17 cellular contexts compared by ENCODE assay signal in the genomic region with DNA sequence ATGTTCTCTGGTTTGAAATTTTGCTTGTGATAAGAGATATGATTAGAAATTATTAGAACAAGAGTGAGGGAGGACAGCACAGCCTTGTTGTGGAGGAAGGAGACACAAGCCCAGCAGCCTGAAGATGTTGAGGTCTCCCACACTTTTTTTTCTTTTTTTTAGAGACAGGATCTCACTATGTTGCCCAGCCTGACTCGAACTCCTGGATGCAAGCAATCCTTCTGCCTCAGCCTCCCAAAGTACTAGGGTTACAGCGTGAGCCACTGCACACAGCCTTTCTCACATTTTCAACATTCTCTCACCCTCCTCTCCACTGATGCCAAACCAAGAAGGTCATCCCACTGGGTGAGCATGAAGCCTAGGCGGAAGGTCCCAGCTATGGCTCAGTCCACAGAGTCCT. TPM values are rescaled to one million over a fixed set of nuclear protein-coding genes. Genes with fewer than 3 reads are reported as not detected.
A peak's percentile ranks its signal among the peaks of the same experiment; 100 is the strongest.
DNase-seq lines count a peak whose midpoint lies in the region; ATAC-seq, FAIRE-seq and TF ChIP-seq lines count a peak whose summit lies in the region.
"Had no signal": no experiment of that assay in that cellular context is flagged by ENCODE, and none has a peak within 500 bp of the region (broad histone marks: within the 10 kb centered on the region; RNA-seq: fewer than 3 reads in every experiment).

No MANE protein-coding gene starts in this region.

- POLR2A ChIA-PET in HEK293 (lab: Yijun Ruan, JAX), result interaction anchor here (0.9 to 2.6 kb wide), 3 partner anchors 15 to 96 kb away, joined by 3 to 6 read pairs (median 5); a partner anchor contains a TSS
- POLR2A ChIA-PET in WTC11 (lab: Charles Lee), result interaction anchor here (1.0 kb wide), 1 partner anchor 97 kb away, joined by 4 read pairs; no protein-coding TSS in a partner anchor

- H3K79me2 ChIP-seq in smooth muscle cell (ENCODE audit: low read depth), result peaks cover 4% of the 10 kb centered on the region

- peaks cover 7% of the 10 kb centered on the region for H3F3A ChIP-seq in smooth muscle cell (ENCODE audit: low read depth)

- WGBS in mesodermal cell (ENCODE audit: insufficient coverage in 2 of 2), 2 experiments, result 90 to 97% methylated on average over 3 of the region's 3 CpGs
- WGBS in smooth muscle cell (ENCODE audit: low lambda C conversion rate), result 100% methylated on average over 3 of the region's 3 CpGs
- WGBS in esophagus muscularis mucosa, result 91% methylated on average over 3 of the region's 3 CpGs

- H3K4me3 ChIP-seq in HEK293 (ENCODE audit: low read depth, low read length), result no peak overlapping the region
- no peak overlapping the region for H3K4me3 ChIP-seq in mesodermal cell (ENCODE audit: extremely low read depth, insufficient read depth, low read length, poor library complexity, severe bottlenecking)
- no peak overlapping the region for H3K4me3 ChIP-seq in smooth muscle cell
- no peak overlapping the region for H3K4me3 ChIP-seq in esophagus muscularis mucosa
- H3K4me3 ChIP-seq: GM23248 had no signal

- DNase-seq in WTC11 (ENCODE audit: low spot score), result no peak
- no peak for DNase-seq in smooth muscle cell (lab: John Stamatoyannopoulos, UW; ENCODE audit: unreplicated experiment)
- DNase-seq in esophagus muscularis mucosa (ENCODE audit: extremely low spot score), result no peak
- no peak for DNase-seq in stimulated activated naive B cell treated with anti-CD40 and anti-IgM and Interleukin-4, amounts not matched to agents 10 μg/mL and 1 μg/mL and 100 μg/mL, for 72 hours
- DNase-seq in H54 (ENCODE audit: insufficient read length, low spot score), result no peak
- DNase-seq: BE2C; CD4-positive, alpha-beta T cell; GM23248; HFFc6; Kasumi-1; NCI-H1105; NCI-H1694; NCI-H524; SHP77 had no signal

- no peak for TF ChIP-seq EP300 in esophagus muscularis mucosa (IDR thresholded peaks at IDR 0.05)

- H3K4me2 ChIP-seq in smooth muscle cell, result no peak overlapping the region

- no peak for FAIRE-seq in H54 (lab: Jason Lieb, UNC)
- FAIRE-seq: RCC 7860 had no signal

- H2AFZ ChIP-seq in smooth muscle cell (ENCODE audit: low read depth), result no peak overlapping the region
- H2AFZ ChIP-seq: GM23248 had no signal

- H3K4me1 ChIP-seq in HEK293 (ENCODE audit: control insufficient read depth, insufficient read depth, low read length), result peaks cover 18% of the 10 kb centered on the region
- H3K4me1 ChIP-seq in mesodermal cell (ENCODE audit: control insufficient read depth, insufficient read depth, low read length, poor library complexity, severe bottlenecking), result peaks cover 44% of the 10 kb centered on the region
- H3K4me1 ChIP-seq in smooth muscle cell (ENCODE audit: low read depth), result peaks cover 20% of the 10 kb centered on the region
- H3K4me1 ChIP-seq in esophagus muscularis mucosa, result peaks cover 0 to 44% (median 32%) of the 10 kb centered on the region in 4 donors

- no peak for TF ChIP-seq CTCF in HEK293 (tag by site-specific recombination; IDR thresholded peaks at IDR 0.05)
- no peak for TF ChIP-seq CTCF in WTC11 (IDR thresholded peaks at IDR 0.05)
- TF ChIP-seq CTCF in smooth muscle cell (IDR thresholded peaks at IDR 0.05; ENCODE audit: borderline replicate concordance, insufficient read depth, poor library complexity, severe bottlenecking), result no peak
- TF ChIP-seq CTCF in esophagus muscularis mucosa (IDR thresholded peaks at IDR 0.05), result no peak

- no peak overlapping the region for H3K9ac ChIP-seq in smooth muscle cell (ENCODE audit: low read depth)
- H3K9ac ChIP-seq: GM23248 had no signal

- no peaks in the 10 kb centered on the region for H3K36me3 Mint-ChIP-seq in WTC11
- no peaks in the 10 kb centered on the region for H3K36me3 Mint-ChIP-seq in stimulated activated naive B cell treated with anti-CD40 and anti-IgM and Interleukin-4, amounts not matched to agents 10 μg/mL and 1 μg/mL and 100 μg/mL, for 72 hours

- no peaks in the 10 kb centered on the region for H3K9me3 Mint-ChIP-seq in WTC11
- no peaks in the 10 kb centered on the region for H3K9me3 Mint-ChIP-seq in stimulated activated naive B cell treated with anti-CD40 and anti-IgM and Interleukin-4, amounts not matched to agents 10 μg/mL and 1 μg/mL and 100 μg/mL, for 72 hours
- H3K9me3 Mint-ChIP-seq: CD4-positive, alpha-beta T cell; HFFc6 had no signal

- ATAC-seq in WTC11, result no peak
- no peak for ATAC-seq in stimulated activated naive B cell treated with anti-CD40 and anti-IgM and Interleukin-4, amounts not matched to agents 10 μg/mL and 1 μg/mL and 100 μg/mL, for 72 hours (replicated peaks)

- H3K9me3 ChIP-seq in HEK293 (ENCODE audit: control insufficient read depth, insufficient read depth, low read depth, low read length) (no peaks in the 10 kb centered on the region), mesodermal cell (ENCODE audit: control insufficient read depth, low read length) (no peaks in the 10 kb centered on the region), smooth muscle cell (replicated peaks; ENCODE audit: low read depth) (no peaks in the 10 kb centered on the region), esophagus muscularis mucosa (no peaks in the 10 kb centered on the region)
- H3K9me3 ChIP-seq: BE2C had no signal

- intact Hi-C loops in esophagus muscularis mucosa (cut with DNase I), result no loop called here

- H3K27ac ChIP-seq in HEK293 (ENCODE audit: extremely low read depth, low read depth, low read length) (no peak overlapping the region), mesodermal cell (ENCODE audit: low read depth, low read length, severe bottlenecking) (peak overlapping the region; percentile 49), smooth muscle cell (ENCODE audit: low read depth) (peak overlapping the region; percentile 92), esophagus muscularis mucosa (replicated peaks in 1 of 4) (no peak overlapping the region)
- H3K27ac ChIP-seq: GM23248 had no signal

- no peaks in the 10 kb centered on the region for H3K27me3 ChIP-seq in smooth muscle cell (ENCODE audit: low read depth)
- H3K27me3 ChIP-seq in esophagus muscularis mucosa, result peaks cover 0 to 3% (median 0%) of the 10 kb centered on the region in 4 donors
- H3K27me3 ChIP-seq: BE2C had no signal

- H4K20me1 ChIP-seq in smooth muscle cell (ENCODE audit: low read depth), result no peaks in the 10 kb centered on the region

- no peaks in the 10 kb centered on the region; the same call in 1 of the 2 replicates for H3K27me3 Mint-ChIP-seq in WTC11 (ENCODE audit: low read depth)
- peaks cover 17 to 19% of the 10 kb centered on the region in 2 donors for H3K27me3 Mint-ChIP-seq in stimulated activated naive B cell treated with anti-CD40 and anti-IgM and Interleukin-4, amounts not matched to agents 10 μg/mL and 1 μg/mL and 100 μg/mL, for 72 hours

- H3K36me3 ChIP-seq in HEK293 (ENCODE audit: control insufficient read depth in 2 of 2, insufficient read depth in 1 of 2, low read length in 2 of 2) (no peaks in the 10 kb centered on the region), mesodermal cell (ENCODE audit: control insufficient read depth, insufficient read depth, low read length) (no peaks in the 10 kb centered on the region), smooth muscle cell (ENCODE audit: low read depth) (no peaks in the 10 kb centered on the region), esophagus muscularis mucosa (no peaks in the 10 kb centered on the region)
- H3K36me3 ChIP-seq: BE2C had no signal

- TF ChIP-seq POLR2A in esophagus muscularis mucosa (IDR thresholded peaks at IDR 0.05; ENCODE audit: low read depth), result no peak
- TF ChIP-seq POLR2A in H54 (IDR thresholded peaks at IDR 0.05; ENCODE audit: low read depth, low read length), result no peak

- H3K27ac Mint-ChIP-seq in WTC11, result no peak overlapping the region
- H3K27ac Mint-ChIP-seq in stimulated activated naive B cell treated with anti-CD40 and anti-IgM and Interleukin-4, amounts not matched to agents 10 μg/mL and 1 μg/mL and 100 μg/mL, for 72 hours, result no peak overlapping the region
- H3K27ac Mint-ChIP-seq: CD4-positive, alpha-beta T cell; HFFc6 had no signal

- CTCF ChIA-PET in HEK293 (lab: Yijun Ruan, JAX) (interaction anchor here (0.6 to 20.1 kb wide), 6 partner anchors 13 to 790 kb away, joined by 3 to 316 read pairs (median 7); no protein-coding TSS in a partner anchor), WTC11 (lab: Charles Lee) (interaction anchor here (0.7 to 2.5 kb wide), 11 partner anchors 9 to 71 kb away, joined by 3 to 18 read pairs (median 4); no protein-coding TSS in a partner anchor)

- no peak overlapping the region for H3K4me3 Mint-ChIP-seq in WTC11
- H3K4me3 Mint-ChIP-seq in stimulated activated naive B cell treated with anti-CD40 and anti-IgM and Interleukin-4, amounts not matched to agents 10 μg/mL and 1 μg/mL and 100 μg/mL, for 72 hours, result no peak overlapping the region
- H3K4me3 Mint-ChIP-seq: CD4-positive, alpha-beta T cell; HFFc6 had no signal

- H3K4me1 Mint-ChIP-seq in WTC11, result peaks cover 62% of the 10 kb centered on the region
- peaks cover 0 to 8% of the 10 kb centered on the region in 2 donors for H3K4me1 Mint-ChIP-seq in stimulated activated naive B cell treated with anti-CD40 and anti-IgM and Interleukin-4, amounts not matched to agents 10 μg/mL and 1 μg/mL and 100 μg/mL, for 72 hours

TF ChIP-seq in HEK293, 187 proteins besides CTCF, POLR2A, EP300 and RAD21:
- peak; percentile 82 for TF ChIP-seq ZNF121 (tag by site-specific recombination; IDR thresholded peaks at IDR 0.05)
- TF ChIP-seq OVOL3 (tag by site-specific recombination; IDR thresholded peaks at IDR 0.05), result no peak
TF ChIP-seq in HEK293: peak in this region for 1.

TF ChIP-seq in WTC11, 78 proteins besides CTCF, POLR2A, EP300 and RAD21:
- TF ChIP-seq ZNF121 (CRISPR knock-in tag; IDR thresholded peaks at IDR 0.05), result peak; percentile 98
- no peak for TF ChIP-seq ESRRA (CRISPR knock-in tag; IDR thresholded peaks at IDR 0.05; ENCODE audit: borderline replicate concordance)
TF ChIP-seq in WTC11: peak in this region for 1.

RNA-seq across cellular contexts. Expression of a gene that starts 4.9 kb away (rescaled TPM):
- 424 to 477 TPM (median 429 TPM) in 3 replicates for total RNA-seq in WTC11 (2021)
- polyA plus RNA-seq in mesodermal cell (2013, experiment 1 of 2), result 3,226 TPM
- 3,108 TPM for polyA plus RNA-seq in mesodermal cell (2013, experiment 2 of 2)
- total RNA-seq in smooth muscle cell, result 694 and 929 TPM in 2 replicates
- 1,025 and 2,331 TPM in 2 replicates for polyA plus RNA-seq in smooth muscle cell
- 100 to 1,000 TPM; 136 to 508 (median 387) TPM for total RNA-seq in esophagus muscularis mucosa

RNA-seq across cellular contexts. Expression of a gene that starts 39.1 kb away (rescaled TPM):
- total RNA-seq in WTC11 (2021), result 461 to 525 TPM (median 465 TPM) in 3 replicates
- 2,534 TPM for polyA plus RNA-seq in mesodermal cell (2013, experiment 1 of 2)
- 2,467 TPM for polyA plus RNA-seq in mesodermal cell (2013, experiment 2 of 2)
- total RNA-seq in smooth muscle cell, result 477 and 663 TPM in 2 replicates
- polyA plus RNA-seq in smooth muscle cell, result 894 and 2,163 TPM in 2 replicates
- 10 to 100 TPM; 19.7 to 42.5 (median 23.6) TPM for total RNA-seq in esophagus muscularis mucosa

Comparison
In these comparisons a context has a peak if more than half of its experiments do, and no peak if none do; other contexts are left out.
1. H3K27ac ChIP-seq: peak in mesodermal cell (single experiment) and smooth muscle cell (single experiment); none in HEK293 (single experiment) and esophagus muscularis mucosa (0 of 4).
2. RNA of a gene that starts 39.1 kb away (total RNA-seq): 477 to 663 TPM in smooth muscle cell and 461 to 525 TPM in WTC11; 19.7 to 42.5 TPM in esophagus muscularis mucosa; every median in the first group is over 10 times any median in the second.